16 cellular contexts compared by ENCODE assay signal in the genomic region with DNA sequence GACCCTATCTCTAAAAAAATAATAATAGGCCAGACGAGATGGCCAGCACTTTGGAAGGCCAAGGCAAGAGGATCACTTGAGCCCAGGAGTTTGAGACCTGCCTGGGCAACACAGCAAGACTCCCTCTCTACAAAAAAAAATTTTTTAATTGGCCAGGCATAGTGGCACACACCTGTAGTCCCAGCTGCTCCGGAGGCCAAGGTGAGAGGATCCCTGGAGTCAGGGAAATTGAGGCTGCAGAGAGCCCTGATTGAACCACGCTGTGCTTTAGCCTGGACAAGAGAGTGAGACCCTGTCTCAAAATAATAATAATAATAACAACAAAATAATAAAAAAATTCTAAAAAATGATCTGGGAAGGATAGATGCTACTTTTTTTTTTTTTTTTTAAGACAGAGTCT. TPM values are rescaled to one million over a fixed set of nuclear protein-coding genes. Genes with fewer than 3 reads are reported as not detected.
DNase-seq lines count a peak whose midpoint lies in the region; ATAC-seq and TF ChIP-seq lines count a peak whose summit lies in the region.
"Had no signal": no experiment of that assay in that cellular context is flagged by ENCODE, and none has a peak within 500 bp of the region (broad histone marks: within the 10 kb centered on the region; RNA-seq: fewer than 3 reads in every experiment).

No MANE protein-coding gene starts in this region.

- H3K27ac Mint-ChIP-seq in activated naive CD4-positive, alpha-beta T cell treated with anti-CD3 and anti-CD28 coated beads, Interleukin-2, amount 50 U/mL, for 24 hours = peak overlapping the region; percentile 100
- H3K27ac Mint-ChIP-seq in endothelial cell (ENCODE audit: unreplicated experiment) = peak overlapping the region; percentile 100
- H3K27ac Mint-ChIP-seq in progenitor cell of endocrine pancreas = peak overlapping the region; percentile 100

- peaks cover 8% of the 10 kb centered on the region for H3K4me1 Mint-ChIP-seq in activated naive CD4-positive, alpha-beta T cell treated with anti-CD3 and anti-CD28 coated beads, Interleukin-2, amount 50 U/mL, for 24 hours
- H3K4me1 Mint-ChIP-seq in endothelial cell (ENCODE audit: unreplicated experiment) (peaks cover 2% of the 10 kb centered on the region), progenitor cell of endocrine pancreas (ENCODE audit: low read depth) (peaks cover 2% of the 10 kb centered on the region)

- in situ Hi-C loops in Panc1 (cut with HindIII; ENCODE audit: low pct_unique_long_range_greater_than_20kb, low sequenced_read_pairs) = no loop called here

- no peak overlapping the region for H3K4me3 ChIP-seq in Panc1 (ENCODE audit: low read depth in 2 of 2, low read length in 2 of 2)

- no peaks in the 10 kb centered on the region for H3K27me3 ChIP-seq in Panc1 (ENCODE audit: control insufficient read depth, insufficient read depth, low read length)
- H3K27me3 ChIP-seq: right atrium auricular region had no signal

- POLR2A ChIA-PET in Panc1 (lab: Charles Lee) = no interaction called here

- H3K36me3 ChIP-seq in Panc1 (ENCODE audit: control insufficient read depth, insufficient read depth, low read length) = no peaks in the 10 kb centered on the region; the same call in 1 of the 2 replicates
- H3K36me3 ChIP-seq: right atrium auricular region had no signal

- H3K4me3 Mint-ChIP-seq in activated naive CD4-positive, alpha-beta T cell treated with anti-CD3 and anti-CD28 coated beads, Interleukin-2, amount 50 U/mL, for 24 hours = no peak overlapping the region
- H3K4me3 Mint-ChIP-seq in endothelial cell (ENCODE audit: unreplicated experiment) (no peak overlapping the region), progenitor cell of endocrine pancreas (ENCODE audit: low read depth) (peak overlapping the region; percentile 82)

- H3K27ac ChIP-seq in Panc1 (ENCODE audit: low read length) = peak overlapping the region; percentile 97; the same call in 1 of the 2 replicates

- H3K27me3 Mint-ChIP-seq in activated naive CD4-positive, alpha-beta T cell treated with anti-CD3 and anti-CD28 coated beads, Interleukin-2, amount 50 U/mL, for 24 hours = no peaks in the 10 kb centered on the region
- peaks cover 2% of the 10 kb centered on the region for H3K27me3 Mint-ChIP-seq in endothelial cell (ENCODE audit: unreplicated experiment)
- no peaks in the 10 kb centered on the region for H3K27me3 Mint-ChIP-seq in progenitor cell of endocrine pancreas

- no peaks in the 10 kb centered on the region for H3K9me3 Mint-ChIP-seq in activated naive CD4-positive, alpha-beta T cell treated with anti-CD3 and anti-CD28 coated beads, Interleukin-2, amount 50 U/mL, for 24 hours
- no peaks in the 10 kb centered on the region for H3K9me3 Mint-ChIP-seq in endothelial cell (ENCODE audit: unreplicated experiment)
- no peaks in the 10 kb centered on the region for H3K9me3 Mint-ChIP-seq in progenitor cell of endocrine pancreas (ENCODE audit: low read depth)

- intact Hi-C loops in Panc1 (cut with micrococcal nuclease; ENCODE audit: unreplicated experiment) = no loop called here

- no peaks in the 10 kb centered on the region for H3K36me3 Mint-ChIP-seq in activated naive CD4-positive, alpha-beta T cell treated with anti-CD3 and anti-CD28 coated beads, Interleukin-2, amount 50 U/mL, for 24 hours
- H3K36me3 Mint-ChIP-seq in endothelial cell (ENCODE audit: low read depth, unreplicated experiment) (peaks cover 5% of the 10 kb centered on the region), progenitor cell of endocrine pancreas (ENCODE audit: insufficient read depth) (no peaks in the 10 kb centered on the region)

- H3K9me3 ChIP-seq in Panc1 (ENCODE audit: control insufficient read depth, insufficient read depth, low read depth, low read length) = no peaks in the 10 kb centered on the region
- H3K9me3 ChIP-seq: right atrium auricular region had no signal

- no peak for ATAC-seq in Panc1

- CTCF ChIA-PET in Panc1 (lab: Charles Lee) = no interaction called here

- TF ChIP-seq CTCF in Panc1 (IDR thresholded peaks at IDR 0.05) (no peak), endothelial cell (IDR thresholded peaks at IDR 0.05; ENCODE audit: unreplicated experiment) (no peak), progenitor cell of endocrine pancreas (IDR thresholded peaks at IDR 0.05; ENCODE audit: unreplicated experiment) (no peak)

- no peak for DNase-seq in activated naive CD4-positive, alpha-beta T cell treated with anti-CD3 and anti-CD28 coated beads, Interleukin-2, amount 50 U/mL, for 16 hours
- DNase-seq in Panc1 (ENCODE audit: low read depth, low spot score) (no peak), endothelial cell (ENCODE audit: low spot score) (no peak), progenitor cell of endocrine pancreas (ENCODE audit: low spot score, unreplicated experiment) (no peak), SIG-M5 treated with dmso at 0.1 percent for 504 hours (lab: John Stamatoyannopoulos, UW; ENCODE audit: unreplicated experiment) (no peak), DMS53 treated with DMSO at 0.1 percent for 48 hours (lab: John Stamatoyannopoulos, UW; ENCODE audit: unreplicated experiment) (no peak)
- no peak for DNase-seq in activated CD4-positive, CD25-positive, alpha-beta regulatory T cell treated with anti-CD3 and anti-CD28 coated beads, Interleukin-2, amount 50 U/mL, for 72 hours
- DNase-seq: activated CD4-positive, alpha-beta T cell treated with anti-CD3 and anti-CD28 coated beads for 1 hour; activated T-cell treated with anti-CD3 and anti-CD28 coated beads, Interleukin-2, amount 50 U/mL, for 1 hour; Calu3; cerebellar nuclear complex; GDM1; NCI-H1105; NCI-H82 had no signal

- BruUV-seq in Panc1 (replicated peaks; lab: Mats Ljungman, UMichigan) = no TSS peak

- H3K4me1 ChIP-seq in Panc1 (ENCODE audit: control insufficient read depth, insufficient read depth, low read length) = peaks cover 3% of the 10 kb centered on the region; the same call in 1 of the 2 replicates

RNA-seq across cellular contexts. Expression of a gene that starts 1.1 kb away (rescaled TPM):
- total RNA-seq in Panc1 (2021; ENCODE audit: unreplicated experiment) (78.1 TPM), endothelial cell (ENCODE audit: unreplicated experiment) (35.4 TPM), progenitor cell of endocrine pancreas (83.4 and 85.4 TPM in 2 replicates)
- 96.2 TPM for polyA plus RNA-seq in Panc1 (2012; ENCODE audit: insufficient read length)

RNA-seq across cellular contexts. Expression of a gene that starts 31.2 kb away (rescaled TPM):
- total RNA-seq in Panc1 (2021; ENCODE audit: unreplicated experiment) = 422 TPM
- 224 TPM for polyA plus RNA-seq in Panc1 (2012; ENCODE audit: insufficient read length)
- 420 TPM for total RNA-seq in endothelial cell (ENCODE audit: unreplicated experiment)
- total RNA-seq in progenitor cell of endocrine pancreas = 563 and 571 TPM in 2 replicates

RNA-seq across cellular contexts. Expression of a gene that starts 44.5 kb away (rescaled TPM):
- 19.9 TPM for total RNA-seq in Panc1 (2021; ENCODE audit: unreplicated experiment)
- 38.9 TPM for polyA plus RNA-seq in Panc1 (2012; ENCODE audit: insufficient read length)
- total RNA-seq in endothelial cell (ENCODE audit: unreplicated experiment) = 14.7 TPM
- total RNA-seq in progenitor cell of endocrine pancreas = 20.0 and 20.2 TPM in 2 replicates
